ENCODE assay signal across 26 cellular contexts in the genomic region with DNA sequence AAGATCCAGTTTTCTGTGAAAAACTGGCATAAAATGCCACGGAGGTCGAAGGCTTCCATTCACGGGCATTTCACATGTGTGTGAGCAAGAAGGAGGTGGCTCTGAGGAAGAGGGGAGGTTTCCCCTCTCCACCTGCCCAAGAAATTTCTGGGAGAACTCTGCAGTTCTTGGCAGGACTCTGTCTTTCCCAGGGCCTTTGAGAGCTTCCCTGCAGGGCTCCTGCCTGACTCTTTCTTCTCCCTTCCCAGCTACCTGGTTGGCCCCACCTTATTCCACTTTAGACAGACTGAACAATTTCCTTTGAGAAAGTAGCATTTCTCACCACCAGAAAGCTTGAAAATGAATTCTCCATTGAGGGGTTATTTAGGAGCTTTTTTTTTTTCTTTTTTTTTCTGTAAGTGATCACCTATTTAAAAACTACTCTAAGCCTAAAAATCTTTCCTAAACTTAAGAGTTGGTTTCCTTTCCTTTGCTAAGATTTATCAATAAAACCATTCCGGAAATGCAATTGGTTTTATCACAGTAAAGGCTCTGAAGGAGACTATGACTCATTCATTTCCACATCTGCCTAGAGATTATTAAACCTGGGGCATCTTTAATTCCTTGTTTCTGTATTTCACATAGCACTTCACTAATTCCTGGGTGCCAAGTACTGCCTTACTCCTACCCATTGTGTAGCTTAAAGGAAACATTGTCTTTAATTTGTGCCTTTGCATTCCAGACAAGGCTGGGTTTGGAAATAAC. TPM values are rescaled to one million over a fixed set of nuclear protein-coding genes. Genes with fewer than 3 reads are reported as not detected.
"Had no signal": no experiment of that assay in that cellular context is flagged by ENCODE, and none has a peak within 500 bp of the region (broad histone marks: within the 10 kb centered on the region; RNA-seq: fewer than 3 reads in every experiment).

No MANE protein-coding gene starts in this region.

- H3K4me3 ChIP-seq: ascending aorta, body of pancreas, cardiac muscle cell had no signal

- ATAC-seq: activated naive CD4-positive, alpha-beta T cell treated with anti-CD3 and anti-CD28 coated beads, Interleukin-2, amount 50 U/mL, for 72 hours; activated naive CD8-positive, alpha-beta T cell treated with anti-CD3 and anti-CD28 coated beads, Interleukin-2, amount 50 U/mL, for 24 hours; activated T-cell treated with anti-CD3 and anti-CD28 coated beads, Interleukin-2, amount 50 U/mL, for 4 hours; body of pancreas; PC-3; T-cell had no signal

- H3K27me3 Mint-ChIP-seq: activated B cell treated with CpG ODN at 0.5 μM for 24 hours; activated CD4-positive, alpha-beta T cell treated with anti-CD3 and anti-CD28 coated beads, Interleukin-2, amount 10 ng/mL, durations not matched to agents 24 days and 14 days; T-cell had no signal

- H3K9me3 Mint-ChIP-seq: activated B cell treated with CpG ODN at 0.5 μM for 24 hours; activated CD4-positive, alpha-beta memory T cell treated with anti-CD3 and anti-CD28 coated beads for 36 hours; activated CD4-positive, alpha-beta T cell treated with anti-CD3 and anti-CD28 coated beads, Interleukin-2, amount 10 ng/mL, durations not matched to agents 24 days and 14 days; activated naive CD4-positive, alpha-beta T cell treated with anti-CD3 and anti-CD28 coated beads, Interleukin-2, amount 50 U/mL, for 72 hours; activated naive CD8-positive, alpha-beta T cell treated with anti-CD3 and anti-CD28 coated beads, Interleukin-2, amount 50 U/mL, for 24 hours; activated T-cell treated with anti-CD3 and anti-CD28 coated beads, Interleukin-2, amount 50 U/mL, for 4 hours; T-cell had no signal

- H3K36me3 Mint-ChIP-seq: activated CD4-positive, alpha-beta memory T cell treated with anti-CD3 and anti-CD28 coated beads for 36 hours; activated naive CD4-positive, alpha-beta T cell treated with anti-CD3 and anti-CD28 coated beads, Interleukin-2, amount 50 U/mL, for 72 hours; T-cell had no signal

- DNase-seq: activated B cell treated with CpG ODN at 0.5 μM for 24 hours; activated CD4-positive, alpha-beta memory T cell treated with anti-CD3 and anti-CD28 coated beads for 36 hours; activated CD4-positive, alpha-beta T cell treated with anti-CD3 and anti-CD28 coated beads for 1 hour; activated CD4-positive, alpha-beta T cell treated with anti-CD3 and anti-CD28 coated beads, Interleukin-2, amount 10 ng/mL, durations not matched to agents 24 days and 14 days; activated CD8-positive, alpha-beta memory T cell treated with anti-CD3 and anti-CD28 coated beads for 24 hours; activated effector memory CD4-positive, alpha-beta T cell treated with anti-CD3 and anti-CD28 coated beads, Interleukin-2, amount 50 U/mL, for 16 hours; activated naive CD4-positive, alpha-beta T cell treated with Interleukin-2 at 50 U/mL for 16 hours; activated naive CD8-positive, alpha-beta T cell treated with anti-CD3 and anti-CD28 coated beads, Interleukin-2, amount 50 U/mL, for 24 hours; activated T-cell treated with anti-CD3 and anti-CD28 coated beads, Interleukin-2, amount 50 U/mL, for 4 hours; amniotic stem cell; body of pancreas; KG1; NCI-H1048; NCI-H1694; NCI-H2029; NCI-H2107; NCI-H510A treated with DMSO at 0.1 percent for 48 hours; PC-3; SIG-M5; T-cell had no signal

- H3K27me3 ChIP-seq: ascending aorta, body of pancreas, cardiac muscle cell had no signal

- H3K9me3 ChIP-seq: ascending aorta, body of pancreas had no signal

- H3K4me1 ChIP-seq: ascending aorta, body of pancreas had no signal

- H3K36me3 ChIP-seq: ascending aorta, cardiac muscle cell had no signal

- H3K4me3 Mint-ChIP-seq: activated B cell treated with CpG ODN at 0.5 μM for 24 hours; activated CD4-positive, alpha-beta memory T cell treated with anti-CD3 and anti-CD28 coated beads for 36 hours; activated CD4-positive, alpha-beta T cell treated with anti-CD3 and anti-CD28 coated beads, Interleukin-2, amount 10 ng/mL, durations not matched to agents 24 days and 14 days; activated naive CD8-positive, alpha-beta T cell treated with anti-CD3 and anti-CD28 coated beads, Interleukin-2, amount 50 U/mL, for 24 hours; activated T-cell treated with anti-CD3 and anti-CD28 coated beads, Interleukin-2, amount 50 U/mL, for 4 hours; T-cell had no signal

- H3K27ac ChIP-seq: ascending aorta, body of pancreas, cardiac muscle cell had no signal

- H3K4me1 Mint-ChIP-seq: activated B cell treated with CpG ODN at 0.5 μM for 24 hours; activated CD4-positive, alpha-beta T cell treated with anti-CD3 and anti-CD28 coated beads, Interleukin-2, amount 10 ng/mL, durations not matched to agents 24 days and 14 days; activated naive CD8-positive, alpha-beta T cell treated with anti-CD3 and anti-CD28 coated beads, Interleukin-2, amount 50 U/mL, for 24 hours; T-cell had no signal

- H3K27ac Mint-ChIP-seq: activated B cell treated with CpG ODN at 0.5 μM for 24 hours; activated CD4-positive, alpha-beta memory T cell treated with anti-CD3 and anti-CD28 coated beads for 36 hours; activated CD4-positive, alpha-beta T cell treated with anti-CD3 and anti-CD28 coated beads, Interleukin-2, amount 10 ng/mL, durations not matched to agents 24 days and 14 days; activated naive CD4-positive, alpha-beta T cell treated with anti-CD3 and anti-CD28 coated beads, Interleukin-2, amount 50 U/mL, for 72 hours; activated naive CD8-positive, alpha-beta T cell treated with anti-CD3 and anti-CD28 coated beads, Interleukin-2, amount 50 U/mL, for 24 hours; T-cell had no signal

RNA-seq across cellular contexts. Expression of a gene that starts 59.3 kb away (rescaled TPM):
- total RNA-seq: activated B cell treated with CpG ODN at 0.5 μM for 24 hours; activated CD4-positive, alpha-beta memory T cell treated with anti-CD3 and anti-CD28 coated beads for 36 hours; activated CD4-positive, alpha-beta T cell treated with anti-CD3 and anti-CD28 coated beads, Interleukin-2, amount 10 ng/mL, durations not matched to agents 24 days and 14 days; activated naive CD4-positive, alpha-beta T cell treated with anti-CD3 and anti-CD28 coated beads, Interleukin-2, amount 50 U/mL, for 72 hours; LHCN-M2; M059J; PC-3; T-helper 2 cell treated with Interferon-gamma antibody and Interleukin-4, amounts not matched to agents 100 ng/mL and 5 ng/mL, for 36 hours had no signal
